Comparison of ENCODE assay signal across 19 cellular contexts in the genomic region with DNA sequence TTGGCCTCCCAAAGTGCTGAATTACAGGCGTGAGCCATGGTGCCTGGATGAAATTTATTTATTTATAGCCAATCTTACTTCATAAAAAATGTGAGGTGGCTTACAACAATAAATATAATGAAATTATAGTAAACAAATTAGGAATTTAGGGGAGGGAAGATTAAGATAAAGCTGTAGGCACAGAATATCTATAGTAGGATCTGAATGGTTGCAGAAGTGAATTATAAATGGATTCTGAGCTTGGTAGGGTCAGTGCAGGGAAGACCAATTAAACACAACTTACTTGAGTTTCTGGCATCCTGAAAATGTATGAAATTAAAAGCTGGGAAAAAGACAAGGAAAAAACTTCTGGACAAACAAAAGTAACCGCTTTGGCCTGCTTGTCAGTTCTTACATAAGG.
DNase-seq lines count a peak whose midpoint lies in the region; ATAC-seq and TF ChIP-seq lines count a peak whose summit lies in the region.
"Had no signal": no experiment of that assay in that cellular context is flagged by ENCODE, and none has a peak within 500 bp of the region (broad histone marks: within the 10 kb centered on the region; RNA-seq: fewer than 3 reads in every experiment).

No MANE protein-coding gene starts in this region.

- peaks cover 34% of the 10 kb centered on the region for H3K4me1 ChIP-seq in BE2C

- DNase-seq in BE2C (peak; percentile 15), mesothelial cell of epicardium (ENCODE audit: low spot score in 2 of 2, unreplicated experiment in 2 of 2) (no peak), SKM-1 treated with dmso at 0.1 percent for 144 hours (lab: John Stamatoyannopoulos, UW; ENCODE audit: unreplicated experiment) (no peak)
- no peak for DNase-seq in activated CD4-positive, alpha-beta T cell treated with anti-CD3 and anti-CD28 coated beads for 1 hour
- DNase-seq: CD4-positive, alpha-beta T cell; CD8-positive, alpha-beta memory T cell; DMS 273 treated with DMSO at 0.1 percent for 48 hours; DMS79; EL; GDM1; GOT3; HFFc6 had no signal

- H3K27me3 Mint-ChIP-seq in mesothelial cell of epicardium (ENCODE audit: low read depth): no peaks in the 10 kb centered on the region
- H3K27me3 Mint-ChIP-seq: CD4-positive, alpha-beta T cell had no signal

- H3K9me3 ChIP-seq in BE2C: no peaks in the 10 kb centered on the region
- H3K9me3 ChIP-seq: HAP-1 had no signal

- H3K9me3 Mint-ChIP-seq in mesothelial cell of epicardium: peaks cover 4% of the 10 kb centered on the region
- H3K9me3 Mint-ChIP-seq: CD4-positive, alpha-beta T cell; CD8-positive, alpha-beta memory T cell; HFFc6 had no signal

- H3K4me1 Mint-ChIP-seq in mesothelial cell of epicardium: peaks cover 50% of the 10 kb centered on the region
- H3K4me1 Mint-ChIP-seq: B cell; CD14-positive monocyte; CD8-positive, alpha-beta memory T cell had no signal

- no peak overlapping the region for H3K4me3 Mint-ChIP-seq in mesothelial cell of epicardium
- H3K4me3 Mint-ChIP-seq: B cell; CD14-positive monocyte; CD4-positive, alpha-beta T cell; CD8-positive, alpha-beta memory T cell; HFFc6 had no signal

- TF ChIP-seq CTCF in BE2C (IDR thresholded peaks at IDR 0.05; ENCODE audit: low read depth, low read length) (no peak), mesothelial cell of epicardium (IDR thresholded peaks at IDR 0.05; ENCODE audit: unreplicated experiment) (no peak)

- H3K27me3 ChIP-seq in BE2C: no peaks in the 10 kb centered on the region
- H3K27me3 ChIP-seq: BLaER1 treated with 17β-estradiol and CSF1 and Interleukin-3, amounts not matched to agents 10 nM and 100 nM had no signal

- ATAC-seq in SK-N-SH treated with all-trans-retinoic acid at 6 μM for 48 hours: no peak
- ATAC-seq in GM19463 (IDR thresholded peaks at IDR 0.05; ENCODE audit: unreplicated experiment): no peak
- ATAC-seq: GM12878 had no signal

- H3K27ac Mint-ChIP-seq in mesothelial cell of epicardium: peak overlapping the region; percentile 90
- H3K27ac Mint-ChIP-seq: B cell; CD14-positive monocyte; CD4-positive, alpha-beta T cell; CD8-positive, alpha-beta memory T cell; HFFc6 had no signal

- H3K36me3 ChIP-seq in BE2C: no peaks in the 10 kb centered on the region
- H3K36me3 ChIP-seq: BLaER1 treated with 17β-estradiol and CSF1 and Interleukin-3, amounts not matched to agents 10 nM and 100 nM; HAP-1 had no signal

- no peak overlapping the region for H3K4me3 ChIP-seq in BE2C (ENCODE audit: low read depth, low read length)
- H3K4me3 ChIP-seq: BLaER1 treated with 17β-estradiol and CSF1 and Interleukin-3, amounts not matched to agents 10 nM and 100 nM; GM12878; HAP-1 had no signal

- H3K36me3 Mint-ChIP-seq in mesothelial cell of epicardium: peaks cover 8% of the 10 kb centered on the region
- H3K36me3 Mint-ChIP-seq: CD14-positive monocyte had no signal

TF ChIP-seq in SK-N-SH treated with all-trans-retinoic acid at 6 μM for 48 hours, 23 proteins besides CTCF, POLR2A, EP300 and RAD21:
- TF ChIP-seq CSDC2 (CRISPR knock-in tag; IDR thresholded peaks at IDR 0.05) (no peak), TSHZ2 (CRISPR knock-in tag; IDR thresholded peaks at IDR 0.05) (peak; percentile 75; the same call in 1 of the 2 replicates), ISL1 (CRISPR knock-in tag; IDR thresholded peaks at IDR 0.05) (peak; percentile 35; the same call in 1 of the 2 replicates), TCF4 (CRISPR knock-in tag; IDR thresholded peaks at IDR 0.05; ENCODE audit: borderline replicate concordance) (peak; percentile 88)
